In the genomic region with DNA sequence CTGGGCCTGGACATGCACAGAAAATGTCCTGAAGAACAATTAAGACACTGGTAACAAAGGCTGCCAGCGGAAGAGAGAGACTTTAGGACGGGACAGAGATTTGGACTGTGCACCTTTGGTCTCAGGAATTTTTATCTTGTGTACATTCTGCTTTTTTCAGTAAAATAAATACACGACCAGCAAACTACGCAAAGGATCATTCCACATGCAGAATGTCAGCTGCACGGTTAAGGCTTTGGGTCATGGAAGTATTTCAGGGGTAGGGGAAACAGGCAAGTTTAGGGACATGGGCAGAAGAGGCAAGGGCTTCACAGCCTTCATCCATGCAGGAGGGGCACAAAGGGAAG, we compare ENCODE assay signal across 15 cellular contexts. TPM values are rescaled to one million over a fixed set of nuclear protein-coding genes. Genes with fewer than 3 reads are reported as not detected.
"Had no signal": no experiment of that assay in that cellular context is flagged by ENCODE, and none has a peak within 500 bp of the region (broad histone marks: within the 10 kb centered on the region; RNA-seq: fewer than 3 reads in every experiment).

No MANE protein-coding gene starts in this region.

- H3K9me3 Mint-ChIP-seq: endodermal cell had no signal

- DNase-seq: activated CD4-positive, CD25-positive, alpha-beta regulatory T cell treated with anti-CD3 and anti-CD28 coated beads, Interleukin-2, amount 50 U/mL, for 72 hours; activated effector memory CD4-positive, alpha-beta T cell treated with Interleukin-2 at 50 U/mL for 16 hours; activated naive CD4-positive, alpha-beta T cell treated with anti-CD3 and anti-CD28 coated beads, Interleukin-2, amount 50 U/mL, for 16 hours; activated T-cell treated with anti-CD3 and anti-CD28 coated beads for 4 hours; endodermal cell; erythroblast; ovary; sigmoid colon; spleen; stomach; testis had no signal

- H3K27me3 ChIP-seq: ovary, testis had no signal

- FAIRE-seq: keratinocyte had no signal

- H3K9me3 ChIP-seq: gastroesophageal sphincter, ovary, sigmoid colon, spleen, stomach, testis had no signal

- H3K4me1 ChIP-seq: gastroesophageal sphincter, sigmoid colon had no signal

- ATAC-seq: left lobe of liver had no signal

- H3K36me3 ChIP-seq: gastroesophageal sphincter, ovary, sigmoid colon, spleen, stomach had no signal

- H3K27ac Mint-ChIP-seq: endodermal cell had no signal

- H3K27ac ChIP-seq: gastroesophageal sphincter, ovary, sigmoid colon, spleen, stomach, testis had no signal

- H3K4me3 Mint-ChIP-seq: endodermal cell had no signal

- H3K4me3 ChIP-seq: gastroesophageal sphincter, ovary, sigmoid colon, testis had no signal

RNA-seq across cellular contexts. Expression of a gene that starts 11.5 kb away (rescaled TPM):
- total RNA-seq: lung microvascular endothelial cell had no signal
- polyA plus RNA-seq: keratinocyte had no signal
